2 cellular contexts compared by ENCODE assay signal in the genomic region with DNA sequence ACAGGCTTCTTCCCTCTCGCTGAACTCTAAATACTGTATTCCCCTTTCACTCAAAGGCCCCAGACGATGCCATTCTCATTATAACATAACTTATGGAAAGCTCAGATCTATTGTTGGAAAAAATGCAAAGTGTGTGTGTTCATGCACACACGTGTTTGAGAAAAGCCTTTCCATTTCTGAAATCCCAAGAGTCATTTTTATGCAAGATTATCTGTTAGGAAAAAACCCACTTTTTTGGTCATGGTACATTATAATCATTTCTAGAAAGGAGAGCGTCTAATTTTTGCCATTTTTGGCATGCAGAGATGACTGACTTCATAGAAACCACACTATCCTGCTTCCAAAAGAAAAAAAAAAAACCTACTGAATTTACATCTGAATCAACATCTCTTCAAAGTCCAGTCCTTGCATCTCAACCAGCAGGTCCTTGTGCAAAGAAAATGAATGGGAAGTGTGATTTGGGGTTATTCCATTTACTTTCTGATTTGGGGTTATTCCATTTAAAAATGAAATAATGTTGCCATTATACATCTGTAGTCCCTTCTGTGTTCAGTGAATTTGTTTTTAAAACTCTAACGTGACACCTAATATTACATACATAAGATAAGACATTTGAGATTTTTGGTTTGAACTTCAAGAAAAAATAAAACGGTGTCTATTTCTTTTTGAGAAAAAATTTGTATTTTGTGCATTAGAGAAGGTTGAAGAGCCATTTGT.
TF ChIP-seq lines count a peak whose summit lies in the region.

No MANE protein-coding gene starts in this region.

TF ChIP-seq in IMR-90, 13 proteins besides CTCF, POLR2A, EP300 and RAD21:
- TF ChIP-seq, protein P1, sequence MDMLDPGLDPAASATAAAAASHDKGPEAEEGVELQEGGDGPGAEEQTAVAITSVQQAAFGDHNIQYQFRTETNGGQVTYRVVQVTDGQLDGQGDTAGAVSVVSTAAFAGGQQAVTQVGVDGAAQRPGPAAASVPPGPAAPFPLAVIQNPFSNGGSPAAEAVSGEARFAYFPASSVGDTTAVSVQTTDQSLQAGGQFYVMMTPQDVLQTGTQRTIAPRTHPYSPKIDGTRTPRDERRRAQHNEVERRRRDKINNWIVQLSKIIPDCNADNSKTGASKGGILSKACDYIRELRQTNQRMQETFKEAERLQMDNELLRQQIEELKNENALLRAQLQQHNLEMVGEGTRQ (IDR thresholded peaks at IDR 0.05; ENCODE audit: low read depth, low read length), result no peak
- no peak for TF ChIP-seq MAZ (IDR thresholded peaks at IDR 0.05; ENCODE audit: borderline replicate concordance, low read depth, low read length)
TF ChIP-seq in IMR-90: peak in this region for 0.

TF ChIP-seq in GM12891, 5 proteins besides CTCF, POLR2A, EP300 and RAD21:
- TF ChIP-seq POLR2AphosphoS5 (IDR thresholded peaks at IDR 0.05; ENCODE audit: low read depth, low read length), result no peak
- no peak for TF ChIP-seq PAX5 (IDR thresholded peaks at IDR 0.05; ENCODE audit: insufficient read depth, low read length, severe bottlenecking)
- TF ChIP-seq TAF1 (IDR thresholded peaks at IDR 0.05; ENCODE audit: low read depth, low read length), result no peak
- no peak for TF ChIP-seq SPI1 (IDR thresholded peaks at IDR 0.05; ENCODE audit: low read depth, low read length)
- TF ChIP-seq POU2F2 (IDR thresholded peaks at IDR 0.05; ENCODE audit: low read depth, low read length), result no peak
